ENCODE assay signal across 1 cellular context in the genomic region with DNA sequence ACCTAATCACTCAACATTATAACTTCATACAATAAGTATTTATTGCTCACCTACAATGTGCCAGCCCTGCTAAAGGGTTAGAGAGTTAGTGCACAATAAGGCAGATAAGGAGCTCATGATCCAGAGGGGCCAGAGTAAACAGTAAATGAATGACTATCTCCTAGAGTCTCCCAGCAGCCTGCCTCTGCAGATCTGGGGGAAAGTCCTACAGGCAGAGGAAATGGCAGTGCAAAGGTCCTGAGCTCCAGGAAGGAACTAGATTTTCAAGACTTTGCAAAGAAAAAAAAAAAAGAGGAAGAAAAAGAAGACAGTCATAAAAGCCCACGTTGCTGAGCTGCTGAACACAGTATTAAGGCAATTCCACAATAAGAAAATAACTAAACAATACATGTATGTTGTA.
TF ChIP-seq lines count a peak whose summit lies in the region.

No MANE protein-coding gene starts in this region.

TF ChIP-seq in GM23338, 12 proteins besides CTCF, POLR2A, EP300 and RAD21 (continued from another document):
- TF ChIP-seq, protein P1, sequence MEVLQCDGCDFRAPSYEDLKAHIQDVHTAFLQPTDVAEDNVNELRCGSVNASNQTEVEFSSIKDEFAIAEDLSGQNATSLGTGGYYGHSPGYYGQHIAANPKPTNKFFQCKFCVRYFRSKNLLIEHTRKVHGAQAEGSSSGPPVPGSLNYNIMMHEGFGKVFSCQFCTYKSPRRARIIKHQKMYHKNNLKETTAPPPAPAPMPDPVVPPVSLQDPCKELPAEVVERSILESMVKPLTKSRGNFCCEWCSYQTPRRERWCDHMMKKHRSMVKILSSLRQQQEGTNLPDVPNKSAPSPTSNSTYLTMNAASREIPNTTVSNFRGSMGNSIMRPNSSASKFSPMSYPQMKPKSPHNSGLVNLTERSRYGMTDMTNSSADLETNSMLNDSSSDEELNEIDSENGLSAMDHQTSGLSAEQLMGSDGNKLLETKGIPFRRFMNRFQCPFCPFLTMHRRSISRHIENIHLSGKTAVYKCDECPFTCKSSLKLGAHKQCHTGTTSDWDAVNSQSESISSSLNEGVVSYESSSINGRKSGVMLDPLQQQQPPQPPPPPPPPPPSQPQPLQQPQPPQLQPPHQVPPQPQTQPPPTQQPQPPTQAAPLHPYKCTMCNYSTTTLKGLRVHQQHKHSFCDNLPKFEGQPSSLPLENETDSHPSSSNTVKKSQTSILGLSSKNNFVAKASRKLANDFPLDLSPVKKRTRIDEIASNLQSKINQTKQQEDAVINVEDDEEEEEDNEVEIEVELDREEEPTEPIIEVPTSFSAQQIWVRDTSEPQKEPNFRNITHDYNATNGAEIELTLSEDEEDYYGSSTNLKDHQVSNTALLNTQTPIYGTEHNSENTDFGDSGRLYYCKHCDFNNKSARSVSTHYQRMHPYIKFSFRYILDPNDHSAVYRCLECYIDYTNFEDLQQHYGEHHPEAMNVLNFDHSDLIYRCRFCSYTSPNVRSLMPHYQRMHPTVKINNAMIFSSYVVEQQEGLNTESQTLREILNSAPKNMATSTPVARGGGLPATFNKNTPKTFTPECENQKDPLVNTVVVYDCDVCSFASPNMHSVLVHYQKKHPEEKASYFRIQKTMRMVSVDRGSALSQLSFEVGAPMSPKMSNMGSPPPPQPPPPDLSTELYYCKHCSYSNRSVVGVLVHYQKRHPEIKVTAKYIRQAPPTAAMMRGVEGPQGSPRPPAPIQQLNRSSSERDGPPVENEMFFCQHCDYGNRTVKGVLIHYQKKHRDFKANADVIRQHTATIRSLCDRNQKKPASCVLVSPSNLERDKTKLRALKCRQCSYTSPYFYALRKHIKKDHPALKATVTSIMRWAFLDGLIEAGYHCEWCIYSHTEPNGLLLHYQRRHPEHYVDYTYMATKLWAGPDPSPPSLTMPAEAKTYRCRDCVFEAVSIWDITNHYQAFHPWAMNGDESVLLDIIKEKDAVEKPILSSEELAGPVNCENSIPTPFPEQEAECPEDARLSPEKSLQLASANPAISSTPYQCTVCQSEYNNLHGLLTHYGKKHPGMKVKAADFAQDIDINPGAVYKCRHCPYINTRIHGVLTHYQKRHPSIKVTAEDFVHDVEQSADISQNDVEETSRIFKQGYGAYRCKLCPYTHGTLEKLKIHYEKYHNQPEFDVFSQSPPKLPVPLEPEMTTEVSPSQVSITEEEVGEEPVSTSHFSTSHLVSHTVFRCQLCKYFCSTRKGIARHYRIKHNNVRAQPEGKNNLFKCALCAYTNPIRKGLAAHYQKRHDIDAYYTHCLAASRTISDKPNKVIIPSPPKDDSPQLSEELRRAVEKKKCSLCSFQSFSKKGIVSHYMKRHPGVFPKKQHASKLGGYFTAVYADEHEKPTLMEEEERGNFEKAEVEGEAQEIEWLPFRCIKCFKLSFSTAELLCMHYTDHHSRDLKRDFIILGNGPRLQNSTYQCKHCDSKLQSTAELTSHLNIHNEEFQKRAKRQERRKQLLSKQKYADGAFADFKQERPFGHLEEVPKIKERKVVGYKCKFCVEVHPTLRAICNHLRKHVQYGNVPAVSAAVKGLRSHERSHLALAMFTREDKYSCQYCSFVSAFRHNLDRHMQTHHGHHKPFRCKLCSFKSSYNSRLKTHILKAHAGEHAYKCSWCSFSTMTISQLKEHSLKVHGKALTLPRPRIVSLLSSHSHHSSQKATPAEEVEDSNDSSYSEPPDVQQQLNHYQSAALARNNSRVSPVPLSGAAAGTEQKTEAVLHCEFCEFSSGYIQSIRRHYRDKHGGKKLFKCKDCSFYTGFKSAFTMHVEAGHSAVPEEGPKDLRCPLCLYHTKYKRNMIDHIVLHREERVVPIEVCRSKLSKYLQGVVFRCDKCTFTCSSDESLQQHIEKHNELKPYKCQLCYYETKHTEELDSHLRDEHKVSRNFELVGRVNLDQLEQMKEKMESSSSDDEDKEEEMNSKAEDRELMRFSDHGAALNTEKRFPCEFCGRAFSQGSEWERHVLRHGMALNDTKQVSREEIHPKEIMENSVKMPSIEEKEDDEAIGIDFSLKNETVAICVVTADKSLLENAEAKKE (CRISPR knock-in tag; IDR thresholded peaks at IDR 0.05) = no peak
- no peak for TF ChIP-seq CREB1 (CRISPR knock-in tag; IDR thresholded peaks at IDR 0.05; ENCODE audit: low read depth)
- TF ChIP-seq JUNB (IDR thresholded peaks at IDR 0.05; ENCODE audit: unreplicated experiment) = no peak
- no peak for TF ChIP-seq EZH2 (IDR thresholded peaks at IDR 0.05; ENCODE audit: low read depth, unreplicated experiment)
- TF ChIP-seq ZNF331 (CRISPR knock-in tag; IDR thresholded peaks at IDR 0.05; ENCODE audit: low read depth) = no peak
- TF ChIP-seq ZNF114 (CRISPR knock-in tag; IDR thresholded peaks at IDR 0.05) = no peak
- TF ChIP-seq, protein P2, sequence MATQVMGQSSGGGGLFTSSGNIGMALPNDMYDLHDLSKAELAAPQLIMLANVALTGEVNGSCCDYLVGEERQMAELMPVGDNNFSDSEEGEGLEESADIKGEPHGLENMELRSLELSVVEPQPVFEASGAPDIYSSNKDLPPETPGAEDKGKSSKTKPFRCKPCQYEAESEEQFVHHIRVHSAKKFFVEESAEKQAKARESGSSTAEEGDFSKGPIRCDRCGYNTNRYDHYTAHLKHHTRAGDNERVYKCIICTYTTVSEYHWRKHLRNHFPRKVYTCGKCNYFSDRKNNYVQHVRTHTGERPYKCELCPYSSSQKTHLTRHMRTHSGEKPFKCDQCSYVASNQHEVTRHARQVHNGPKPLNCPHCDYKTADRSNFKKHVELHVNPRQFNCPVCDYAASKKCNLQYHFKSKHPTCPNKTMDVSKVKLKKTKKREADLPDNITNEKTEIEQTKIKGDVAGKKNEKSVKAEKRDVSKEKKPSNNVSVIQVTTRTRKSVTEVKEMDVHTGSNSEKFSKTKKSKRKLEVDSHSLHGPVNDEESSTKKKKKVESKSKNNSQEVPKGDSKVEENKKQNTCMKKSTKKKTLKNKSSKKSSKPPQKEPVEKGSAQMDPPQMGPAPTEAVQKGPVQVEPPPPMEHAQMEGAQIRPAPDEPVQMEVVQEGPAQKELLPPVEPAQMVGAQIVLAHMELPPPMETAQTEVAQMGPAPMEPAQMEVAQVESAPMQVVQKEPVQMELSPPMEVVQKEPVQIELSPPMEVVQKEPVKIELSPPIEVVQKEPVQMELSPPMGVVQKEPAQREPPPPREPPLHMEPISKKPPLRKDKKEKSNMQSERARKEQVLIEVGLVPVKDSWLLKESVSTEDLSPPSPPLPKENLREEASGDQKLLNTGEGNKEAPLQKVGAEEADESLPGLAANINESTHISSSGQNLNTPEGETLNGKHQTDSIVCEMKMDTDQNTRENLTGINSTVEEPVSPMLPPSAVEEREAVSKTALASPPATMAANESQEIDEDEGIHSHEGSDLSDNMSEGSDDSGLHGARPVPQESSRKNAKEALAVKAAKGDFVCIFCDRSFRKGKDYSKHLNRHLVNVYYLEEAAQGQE (IDR thresholded peaks at IDR 0.05; ENCODE audit: unreplicated experiment) = no peak
- TF ChIP-seq, protein P3, sequence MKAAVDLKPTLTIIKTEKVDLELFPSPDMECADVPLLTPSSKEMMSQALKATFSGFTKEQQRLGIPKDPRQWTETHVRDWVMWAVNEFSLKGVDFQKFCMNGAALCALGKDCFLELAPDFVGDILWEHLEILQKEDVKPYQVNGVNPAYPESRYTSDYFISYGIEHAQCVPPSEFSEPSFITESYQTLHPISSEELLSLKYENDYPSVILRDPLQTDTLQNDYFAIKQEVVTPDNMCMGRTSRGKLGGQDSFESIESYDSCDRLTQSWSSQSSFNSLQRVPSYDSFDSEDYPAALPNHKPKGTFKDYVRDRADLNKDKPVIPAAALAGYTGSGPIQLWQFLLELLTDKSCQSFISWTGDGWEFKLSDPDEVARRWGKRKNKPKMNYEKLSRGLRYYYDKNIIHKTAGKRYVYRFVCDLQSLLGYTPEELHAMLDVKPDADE (IDR thresholded peaks at IDR 0.05) = no peak
- no peak for TF ChIP-seq NANOG (IDR thresholded peaks at IDR 0.05; ENCODE audit: borderline replicate concordance)
